ENCODE assay signal across 7 cellular contexts in genomic region chr22:15563461-15563860, GRCh38. TPM values are rescaled to one million over a fixed set of nuclear protein-coding genes. Genes with fewer than 3 reads are reported as not detected.
"Had no signal": no experiment of that assay in that cellular context is flagged by ENCODE, and none has a peak within 500 bp of the region (broad histone marks: within the 10 kb centered on the region; RNA-seq: fewer than 3 reads in every experiment).

No MANE protein-coding gene starts in this region.

RNA-seq across cellular contexts. Expression of gene OR11H1, which starts 35.5 kb away (rescaled TPM):
- total RNA-seq: GM23248, H1, H4, H7, H9, HFFc6 had no signal
- polyA plus RNA-seq: GM23248, GM23338, H1 had no signal
